ENCODE assay signal across 9 cellular contexts in genomic region chr3:156687023-156687422, GRCh38. TPM values are rescaled to one million over a fixed set of nuclear protein-coding genes. Genes with fewer than 3 reads are reported as not detected.
DNase-seq lines count a peak whose midpoint lies in the region; ATAC-seq, FAIRE-seq and TF ChIP-seq lines count a peak whose summit lies in the region.
"Had no signal": no experiment of that assay in that cellular context is flagged by ENCODE, and none has a peak within 500 bp of the region (broad histone marks: within the 10 kb centered on the region; RNA-seq: fewer than 3 reads in every experiment).

No MANE protein-coding gene starts in this region.

- ATAC-seq in A549 (no peak), GM18907 (IDR thresholded peaks at IDR 0.05; ENCODE audit: unreplicated experiment) (peak; percentile 46), HG03565 (IDR thresholded peaks at IDR 0.05; ENCODE audit: unreplicated experiment) (peak; percentile 35)

- H3K27me3 ChIP-seq in endocrine pancreas (ENCODE audit: control insufficient read depth, insufficient read depth, low read length) (no peaks in the 10 kb centered on the region), suprapubic skin (no peaks in the 10 kb centered on the region)

- peak overlapping the region; percentile 64 for H3K4me2 ChIP-seq in A549

- H3K4me1 ChIP-seq in A549 = peaks cover 85% of the 10 kb centered on the region
- peaks cover 84% of the 10 kb centered on the region for H3K4me1 ChIP-seq in endocrine pancreas (ENCODE audit: control insufficient read depth, insufficient read depth, low read length)
- peaks cover 96% of the 10 kb centered on the region for H3K4me1 ChIP-seq in suprapubic skin

- no peak overlapping the region for H3K27ac ChIP-seq in A549
- no peak overlapping the region for H3K27ac ChIP-seq in suprapubic skin

- POLR2A ChIA-PET in A549 (lab: Yijun Ruan, JAX) = interaction anchor here (0.8 to 3.1 kb wide), 2 partner anchors 12 to 130 kb away, joined by 3 to 12 read pairs; partner anchors contain the start of gene TIPARP

- H3K9me3 ChIP-seq in A549 (no peaks in the 10 kb centered on the region), endocrine pancreas (ENCODE audit: control insufficient read depth, low read length) (no peaks in the 10 kb centered on the region), suprapubic skin (no peaks in the 10 kb centered on the region)

- CTCF ChIA-PET in A549 (lab: Yijun Ruan, JAX) = interaction anchor here (1.3 to 3.0 kb wide), 5 partner anchors 11 to 1973 kb away, joined by 3 to 11 read pairs (median 6); partner anchors contain the start of gene TIPARP

- TF ChIP-seq EP300 in A549 (IDR thresholded peaks at IDR 0.05) (no peak), suprapubic skin (IDR thresholded peaks at IDR 0.05) (no peak)

- TF ChIP-seq POLR2A in A549 (IDR thresholded peaks at IDR 0.05; ENCODE audit: low read length) (no peak), suprapubic skin (IDR thresholded peaks at IDR 0.05) (no peak)

- no peak for TF ChIP-seq RAD21 in A549 (conservative IDR thresholded peaks at IDR 0.05 in 1 of 2, IDR thresholded peaks at IDR 0.05 in 1 of 2)

- no peak overlapping the region for H3K9ac ChIP-seq in endocrine pancreas (ENCODE audit: control insufficient read depth, insufficient read depth, low read length)

- no peak for FAIRE-seq in A549 (lab: Jason Lieb, UNC)

- TF ChIP-seq CTCF in A549 (IDR thresholded peaks at IDR 0.05) (no peak), suprapubic skin (IDR thresholded peaks at IDR 0.05) (no peak)

- H3K4me3 ChIP-seq in A549 (no peak overlapping the region), endocrine pancreas (ENCODE audit: control insufficient read depth, insufficient read depth, low read length) (peak overlapping the region; percentile 51), suprapubic skin (no peak overlapping the region)

- H3K36me3 ChIP-seq in endocrine pancreas (ENCODE audit: control insufficient read depth, insufficient read depth, low read length) (no peaks in the 10 kb centered on the region), suprapubic skin (no peaks in the 10 kb centered on the region)

- DNase-seq in A549 (ENCODE audit: low read depth in 1 of 2, low spot score in 1 of 2) = no peak
- DNase-seq in suprapubic skin (ENCODE audit: low spot score in 2 of 2) = no peak
- DNase-seq in SIG-M5 (lab: John Stamatoyannopoulos, UW) = no peak
- DNase-seq in amniotic stem cell (lab: John Stamatoyannopoulos, UW) = no peak
- DNase-seq in HK-2 (ENCODE audit: unreplicated experiment) = no peak
- DNase-seq: stimulated activated CD4-positive, alpha-beta T cell treated with anti-CD3 and anti-CD28 coated beads, Interleukin-4, amount 100 ng/mL, for 24 hours had no signal

TF ChIP-seq in A549, 52 proteins besides CTCF, POLR2A, EP300 and RAD21:
- TF ChIP-seq E2F6 (IDR thresholded peaks at IDR 0.05; ENCODE audit: borderline replicate concordance, low read depth) = no peak
- TF ChIP-seq, protein P1, sequence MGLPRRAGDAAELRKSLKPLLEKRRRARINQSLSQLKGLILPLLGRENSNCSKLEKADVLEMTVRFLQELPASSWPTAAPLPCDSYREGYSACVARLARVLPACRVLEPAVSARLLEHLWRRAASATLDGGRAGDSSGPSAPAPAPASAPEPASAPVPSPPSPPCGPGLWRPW (IDR thresholded peaks at IDR 0.05) = no peak
- TF ChIP-seq HDAC2 (IDR thresholded peaks at IDR 0.05) = no peak
- TF ChIP-seq TFCP2L1 (CRISPR knock-in tag; IDR thresholded peaks at IDR 0.05) = no peak
- no peak for TF ChIP-seq USF2 (IDR thresholded peaks at IDR 0.05)
- no peak for TF ChIP-seq PHF8 (IDR thresholded peaks at IDR 0.05; ENCODE audit: borderline replicate concordance, low read depth)

RNA-seq across cellular contexts. Expression of gene TIPARP, which starts 12.6 kb away (rescaled TPM):
- 16.5 and 16.7 TPM in 2 replicates for polyA plus RNA-seq in A549 (2011; rRNA removed)
- polyA plus RNA-seq in A549 (2012; cell fraction: cytosol; rRNA removed) = 8.3 and 10.4 TPM in 2 replicates
- polyA plus RNA-seq in A549 (2012; cell fraction: nucleus; rRNA removed) = 6.4 and 9.5 TPM in 2 replicates
- polyA plus RNA-seq in A549 (2017; fragmentation: RNase III; extraction: RNeasy Plus Mini Kit Qiagen cat#74134 plus additional on column Dnase treatment) = 11.8 to 13.8 TPM (median 13.3 TPM) in 3 replicates
- polyA minus RNA-seq in A549 (2011; rRNA and poly(A)+ RNA removed) = 32.6 and 35.8 TPM in 2 replicates
- 100 to 1,000 TPM in 3 of 4 donors, 10 to 100 TPM in 1; 85.5 to 152 (median 140) TPM for total RNA-seq in suprapubic skin

Comparison
In these comparisons a context has a peak if more than half of its experiments do, and no peak if none do; other contexts are left out.
1. ATAC-seq: peak in GM18907 (single experiment) and HG03565 (single experiment); none in A549 (0 of 2).